In genomic region chr3:38133209-38133556, GRCh38 we compare ENCODE assay signal across 17 cellular contexts. TPM values are rescaled to one million over a fixed set of nuclear protein-coding genes. Genes with fewer than 3 reads are reported as not detected.
DNase-seq lines count a peak whose midpoint lies in the region; ATAC-seq and TF ChIP-seq lines count a peak whose summit lies in the region.
"Had no signal": no experiment of that assay in that cellular context is flagged by ENCODE, and none has a peak within 500 bp of the region (broad histone marks: within the 10 kb centered on the region; RNA-seq: fewer than 3 reads in every experiment).

No MANE protein-coding gene starts in this region.

- H3K9me3 Mint-ChIP-seq in activated CD4-positive, alpha-beta T cell treated with anti-CD3 and anti-CD28 coated beads for 36 hours (ENCODE audit: low read depth), result no peaks in the 10 kb centered on the region
- no peaks in the 10 kb centered on the region for H3K9me3 Mint-ChIP-seq in activated CD4-positive, alpha-beta T cell treated with anti-CD3 and anti-CD28 coated beads, Interleukin-2, amount 10 ng/mL, durations not matched to agents 7 days and 5 days
- no peaks in the 10 kb centered on the region for H3K9me3 Mint-ChIP-seq in activated naive CD8-positive, alpha-beta T cell treated with anti-CD3 and anti-CD28 coated beads, Interleukin-2, amount 10 ng/mL, durations not matched to agents 7 days and 5 days

- TF ChIP-seq POLR2A in stomach (IDR thresholded peaks at IDR 0.05), result no peak

- peaks cover 38% of the 10 kb centered on the region for H3K36me3 Mint-ChIP-seq in activated CD4-positive, alpha-beta T cell treated with anti-CD3 and anti-CD28 coated beads for 36 hours (ENCODE audit: low read depth)
- peaks cover 55% of the 10 kb centered on the region for H3K36me3 Mint-ChIP-seq in activated CD4-positive, alpha-beta T cell treated with anti-CD3 and anti-CD28 coated beads, Interleukin-2, amount 10 ng/mL, durations not matched to agents 7 days and 5 days (ENCODE audit: low read depth)
- H3K36me3 Mint-ChIP-seq in activated naive CD8-positive, alpha-beta T cell treated with anti-CD3 and anti-CD28 coated beads, Interleukin-2, amount 10 ng/mL, durations not matched to agents 7 days and 5 days, result peaks cover 27% of the 10 kb centered on the region

- 65 to 87% (median 74%) methylated on average over 3 of the region's 3 CpGs for WGBS in stomach, 5 donors

- POLR2A ChIA-PET in activated CD4-positive, alpha-beta T cell treated with anti-CD3 and anti-CD28 coated beads for 36 hours (lab: Charles Lee), result interaction anchor here (0.7 kb wide), 1 partner anchor 12 kb away, joined by 3 read pairs; no protein-coding TSS in a partner anchor
- POLR2A ChIA-PET in activated CD4-positive, alpha-beta T cell treated with anti-CD3 and anti-CD28 coated beads, Interleukin-2, amount 10 ng/mL, durations not matched to agents 7 days and 5 days (lab: Charles Lee), result no interaction called here
- POLR2A ChIA-PET in activated naive CD8-positive, alpha-beta T cell treated with anti-CD3 and anti-CD28 coated beads, Interleukin-2, amount 10 ng/mL, durations not matched to agents 7 days and 5 days (lab: Charles Lee), result interaction anchor here (1.9 kb wide), 1 partner anchor 31 kb away, joined by 8 read pairs; the partner anchor contains the start of gene OXSR1

- H3K4me1 ChIP-seq in lower lobe of right lung (peaks cover 76% of the 10 kb centered on the region), stomach (peaks cover 40 to 84% (median 60%) of the 10 kb centered on the region in 4 donors)

- no peak for TF ChIP-seq EP300 in stomach (IDR thresholded peaks at IDR 0.05)

- no peaks in the 10 kb centered on the region for H3K9me3 ChIP-seq in lower lobe of right lung
- no peaks in the 10 kb centered on the region for H3K9me3 ChIP-seq in stomach
- H3K9me3 ChIP-seq: mucosa of descending colon, ovary had no signal

- H3K36me3 ChIP-seq in lower lobe of right lung, result peaks cover 70% of the 10 kb centered on the region
- peaks cover 41 to 69% (median 65%) of the 10 kb centered on the region in 4 donors for H3K36me3 ChIP-seq in stomach
- H3K36me3 ChIP-seq: ovary had no signal

- no peak overlapping the region for H3K4me3 ChIP-seq in lower lobe of right lung
- H3K4me3 ChIP-seq in stomach, result no peak overlapping the region
- H3K4me3 ChIP-seq: mucosa of descending colon, ovary, skin epidermis had no signal

- H3K27ac ChIP-seq in lower lobe of right lung (peak overlapping the region; percentile 13), stomach (peak overlapping the region in 4 of 5 donors; percentile 42 to 98 (median 61))
- H3K27ac ChIP-seq: ovary, skin epidermis had no signal

- TF ChIP-seq CTCF in lower lobe of right lung (IDR thresholded peaks at IDR 0.05) (no peak), stomach (IDR thresholded peaks at IDR 0.05) (no peak)

- no peak overlapping the region for H3K4me3 Mint-ChIP-seq in activated CD4-positive, alpha-beta T cell treated with anti-CD3 and anti-CD28 coated beads for 36 hours
- no peak overlapping the region for H3K4me3 Mint-ChIP-seq in activated CD4-positive, alpha-beta T cell treated with anti-CD3 and anti-CD28 coated beads, Interleukin-2, amount 10 ng/mL, durations not matched to agents 7 days and 5 days
- H3K4me3 Mint-ChIP-seq in activated naive CD8-positive, alpha-beta T cell treated with anti-CD3 and anti-CD28 coated beads, Interleukin-2, amount 10 ng/mL, durations not matched to agents 7 days and 5 days, result no peak overlapping the region

- intact Hi-C loops in activated CD4-positive, alpha-beta T cell treated with anti-CD3 and anti-CD28 coated beads for 36 hours (cut with DNase I, micrococcal nuclease), result loop anchor here in 1 of 2 experiments (10.0 kb wide), 1 partner anchor 322 kb away; the partner anchor contains the start of gene ACVR2B
- intact Hi-C loops in lower lobe of right lung (cut with DNase I), result no loop called here
- intact Hi-C loops in stomach (cut with DNase I; ENCODE audit: low total_unique reads), result no loop called here

- CTCF ChIA-PET in activated CD4-positive, alpha-beta T cell treated with anti-CD3 and anti-CD28 coated beads for 36 hours (lab: Charles Lee), result no interaction called here
- CTCF ChIA-PET in activated CD4-positive, alpha-beta T cell treated with anti-CD3 and anti-CD28 coated beads, Interleukin-2, amount 10 ng/mL, durations not matched to agents 7 days and 5 days (lab: Charles Lee), result interaction anchor here (1.1 to 1.6 kb wide), 3 partner anchors 10 to 30 kb away, joined by 3 to 4 read pairs (median 3); no protein-coding TSS in a partner anchor

- H3K4me1 Mint-ChIP-seq in activated CD4-positive, alpha-beta T cell treated with anti-CD3 and anti-CD28 coated beads for 36 hours, result peaks cover 33% of the 10 kb centered on the region
- peaks cover 44% of the 10 kb centered on the region for H3K4me1 Mint-ChIP-seq in activated CD4-positive, alpha-beta T cell treated with anti-CD3 and anti-CD28 coated beads, Interleukin-2, amount 10 ng/mL, durations not matched to agents 7 days and 5 days
- H3K4me1 Mint-ChIP-seq in activated naive CD8-positive, alpha-beta T cell treated with anti-CD3 and anti-CD28 coated beads, Interleukin-2, amount 10 ng/mL, durations not matched to agents 7 days and 5 days, result peaks cover 38% of the 10 kb centered on the region

- H3K27me3 ChIP-seq in lower lobe of right lung (ENCODE audit: low read depth), result no peaks in the 10 kb centered on the region
- H3K27me3 ChIP-seq in stomach, result no peaks in the 10 kb centered on the region
- H3K27me3 ChIP-seq: ovary had no signal

- peak overlapping the region; percentile 59 for H3K27ac Mint-ChIP-seq in activated CD4-positive, alpha-beta T cell treated with anti-CD3 and anti-CD28 coated beads for 36 hours
- H3K27ac Mint-ChIP-seq in activated CD4-positive, alpha-beta T cell treated with anti-CD3 and anti-CD28 coated beads, Interleukin-2, amount 10 ng/mL, durations not matched to agents 7 days and 5 days, result no peak overlapping the region
- peak overlapping the region; percentile 18 for H3K27ac Mint-ChIP-seq in activated naive CD8-positive, alpha-beta T cell treated with anti-CD3 and anti-CD28 coated beads, Interleukin-2, amount 10 ng/mL, durations not matched to agents 7 days and 5 days

- no peaks in the 10 kb centered on the region for H3K27me3 Mint-ChIP-seq in activated CD4-positive, alpha-beta T cell treated with anti-CD3 and anti-CD28 coated beads for 36 hours
- no peaks in the 10 kb centered on the region for H3K27me3 Mint-ChIP-seq in activated CD4-positive, alpha-beta T cell treated with anti-CD3 and anti-CD28 coated beads, Interleukin-2, amount 10 ng/mL, durations not matched to agents 7 days and 5 days
- H3K27me3 Mint-ChIP-seq in activated naive CD8-positive, alpha-beta T cell treated with anti-CD3 and anti-CD28 coated beads, Interleukin-2, amount 10 ng/mL, durations not matched to agents 7 days and 5 days, result no peaks in the 10 kb centered on the region

- no peak for DNase-seq in activated CD4-positive, alpha-beta T cell treated with anti-CD3 and anti-CD28 coated beads for 36 hours
- DNase-seq in activated CD4-positive, alpha-beta T cell treated with anti-CD3 and anti-CD28 coated beads, Interleukin-2, amount 10 ng/mL, durations not matched to agents 7 days and 5 days, result no peak
- no peak for DNase-seq in activated naive CD8-positive, alpha-beta T cell treated with anti-CD3 and anti-CD28 coated beads, Interleukin-2, amount 10 ng/mL, durations not matched to agents 7 days and 5 days
- no peak for DNase-seq in lower lobe of right lung
- DNase-seq in stomach, result no peak
- no peak for DNase-seq in UCSD-AML1 (lab: John Stamatoyannopoulos, UW; ENCODE audit: unreplicated experiment)
- DNase-seq: activated CD4-positive, alpha-beta T cell treated with anti-CD3 and anti-CD28 coated beads for 1 hour; C1 segment of cervical spinal cord; caudate nucleus; effector memory CD4-positive, alpha-beta T cell; Karpas-422; NCI-H1436; ovary had no signal

- no peak for ATAC-seq in activated CD4-positive, alpha-beta T cell treated with anti-CD3 and anti-CD28 coated beads for 36 hours
- ATAC-seq in activated naive CD8-positive, alpha-beta T cell treated with anti-CD3 and anti-CD28 coated beads, Interleukin-2, amount 10 ng/mL, durations not matched to agents 7 days and 5 days (ENCODE audit: low read depth), result no peak
- no peak for ATAC-seq in lower lobe of right lung
- ATAC-seq in HG03025 (IDR thresholded peaks at IDR 0.05; ENCODE audit: low FRiP score, unreplicated experiment), result no peak
- no peak for ATAC-seq in GM21619 (IDR thresholded peaks at IDR 0.05; ENCODE audit: unreplicated experiment)

RNA-seq across cellular contexts. Expression of gene ACAA1, which starts 3.7 kb away (rescaled TPM):
- total RNA-seq in activated CD4-positive, alpha-beta T cell treated with anti-CD3 and anti-CD28 coated beads for 36 hours, result 10 to 100 TPM; 52.2 to 64.6 TPM
- 100 to 1,000 TPM in 1 of 2 experiments, 10 to 100 TPM in 1; 93.8 to 114 TPM for total RNA-seq in activated CD4-positive, alpha-beta T cell treated with anti-CD3 and anti-CD28 coated beads, Interleukin-2, amount 10 ng/mL, durations not matched to agents 7 days and 5 days
- total RNA-seq in activated naive CD8-positive, alpha-beta T cell treated with anti-CD3 and anti-CD28 coated beads, Interleukin-2, amount 10 ng/mL, durations not matched to agents 7 days and 5 days, result 10 to 100 TPM; 89.0 to 93.5 TPM
- 88.3 TPM for total RNA-seq in lower lobe of right lung
- total RNA-seq in stomach, result 100 to 1,000 TPM in 2 of 5 donors, 10 to 100 TPM in 3; 44.2 to 249 (median 80.4) TPM
- 10 to 100 TPM; 60.9 to 79.1 (median 72.2) TPM for polyA plus RNA-seq in stomach

RNA-seq across cellular contexts. Expression of gene MYD88, which starts 5.3 kb away (rescaled TPM):
- total RNA-seq in activated CD4-positive, alpha-beta T cell treated with anti-CD3 and anti-CD28 coated beads for 36 hours, result 10 to 100 TPM; 32.8 to 33.1 TPM
- total RNA-seq in activated CD4-positive, alpha-beta T cell treated with anti-CD3 and anti-CD28 coated beads, Interleukin-2, amount 10 ng/mL, durations not matched to agents 7 days and 5 days, result 10 to 100 TPM; 74.1 to 91.1 TPM
- total RNA-seq in activated naive CD8-positive, alpha-beta T cell treated with anti-CD3 and anti-CD28 coated beads, Interleukin-2, amount 10 ng/mL, durations not matched to agents 7 days and 5 days, result 10 to 100 TPM; 68.5 to 70.6 TPM
- total RNA-seq in lower lobe of right lung (99.7 TPM), stomach (10 to 100 TPM in 4 of 5 donors, 1 to 10 TPM in 1; 9.0 to 67.8 (median 37.5) TPM)
- 10 to 100 TPM; 23.0 to 42.5 (median 26.3) TPM for polyA plus RNA-seq in stomach

RNA-seq across cellular contexts. Expression of gene OXSR1, which starts 32.2 kb away (rescaled TPM):
- 10 to 100 TPM; 53.7 to 56.0 TPM for total RNA-seq in activated CD4-positive, alpha-beta T cell treated with anti-CD3 and anti-CD28 coated beads for 36 hours
- 10 to 100 TPM; 52.4 to 57.3 TPM for total RNA-seq in activated CD4-positive, alpha-beta T cell treated with anti-CD3 and anti-CD28 coated beads, Interleukin-2, amount 10 ng/mL, durations not matched to agents 7 days and 5 days
- 10 to 100 TPM; 54.0 to 55.0 TPM for total RNA-seq in activated naive CD8-positive, alpha-beta T cell treated with anti-CD3 and anti-CD28 coated beads, Interleukin-2, amount 10 ng/mL, durations not matched to agents 7 days and 5 days
- total RNA-seq in lower lobe of right lung, result 29.2 TPM
- total RNA-seq in stomach, result 10 to 100 TPM in 4 of 5 donors, 1 to 10 TPM in 1; 7.0 to 49.9 (median 27.5) TPM
- polyA plus RNA-seq in stomach, result 10 to 100 TPM in 2 of 3 donors, 1 to 10 TPM in 1; 9.9 to 14.5 (median 11.2) TPM
